Comparison of ENCODE assay signal across 30 cellular contexts in genomic region chr7:132708501-132708900, GRCh38.
"Had no signal": no experiment of that assay in that cellular context is flagged by ENCODE, and none has a peak within 500 bp of the region (broad histone marks: within the 10 kb centered on the region; RNA-seq: fewer than 3 reads in every experiment).

No MANE protein-coding gene starts in this region.

- H3K27ac Mint-ChIP-seq: activated B cell treated with CpG ODN at 0.5 μM for 24 hours; activated CD8-positive, alpha-beta T cell treated with anti-CD3 and anti-CD28 coated beads for 36 hours; activated naive CD8-positive, alpha-beta T cell; activated T-helper 17 cell treated with anti-CD3 and anti-CD28 coated beads, Interleukin-2, amount 50 U/mL, for 72 hours; effector memory CD8-positive, alpha-beta T cell; T-helper 1 cell treated with Interleukin-12 subunit alpha and Interleukin-12 subunit beta and Interleukin-4 antibody, amounts not matched to agents 30 μg/mL and 1 μg/mL, for 36 hours had no signal

- H3K27ac ChIP-seq: body of pancreas, esophagus muscularis mucosa, foreskin keratinocyte, gastrocnemius medialis, WERI-Rb-1 had no signal

- H3K4me1 Mint-ChIP-seq: activated B cell treated with CpG ODN at 0.5 μM for 24 hours; activated T-helper 17 cell treated with anti-CD3 and anti-CD28 coated beads, Interleukin-2, amount 50 U/mL, for 72 hours had no signal

- H3K27me3 ChIP-seq: body of pancreas, esophagus muscularis mucosa, foreskin keratinocyte, gastrocnemius medialis had no signal

- H3K36me3 ChIP-seq: esophagus muscularis mucosa, gastrocnemius medialis, WERI-Rb-1 had no signal

- ATAC-seq: activated CD4-positive, CD25-positive, alpha-beta regulatory T cell treated with anti-CD3 and anti-CD28 coated beads, Interleukin-2, amount 50 U/mL, for 24 hours; activated CD8-positive, alpha-beta T cell treated with anti-CD3 and anti-CD28 coated beads for 36 hours; activated T-cell treated with anti-CD3 and anti-CD28 coated beads, Interleukin-2, amount 50 U/mL, for 4 hours; activated T-helper 17 cell treated with anti-CD3 and anti-CD28 coated beads, Interleukin-2, amount 50 U/mL, for 72 hours; body of pancreas; effector memory CD8-positive, alpha-beta T cell; foreskin keratinocyte; gastrocnemius medialis had no signal

- H3K36me3 Mint-ChIP-seq: activated naive CD8-positive, alpha-beta T cell had no signal

- H3K9me3 ChIP-seq: body of pancreas, esophagus muscularis mucosa, gastrocnemius medialis had no signal

- DNase-seq: activated B cell treated with CpG ODN at 0.5 μM for 24 hours; activated CD4-positive, alpha-beta T cell treated with anti-CD3 and anti-CD28 coated beads for 48 hours; activated CD4-positive, alpha-beta T cell treated with anti-CD3 and anti-CD28 coated beads, Interleukin-2, amount 50 U/mL, for 1 hour; activated CD4-positive, alpha-beta T cell treated with anti-CD3 and anti-CD28 coated beads, Interleukin-2, amount 50 U/mL, for 48 hours; activated CD8-positive, alpha-beta memory T cell treated with anti-CD3 and anti-CD28 coated beads for 24 hours; activated CD8-positive, alpha-beta T cell treated with anti-CD3 and anti-CD28 coated beads for 36 hours; activated effector memory CD4-positive, alpha-beta T cell treated with Interleukin-2 at 50 U/mL for 16 hours; activated gamma-delta T cell treated with Interleukin-2 at 50 U/mL for 16 hours; activated naive CD4-positive, alpha-beta T cell treated with anti-CD3 and anti-CD28 coated beads, Interleukin-2, amount 50 U/mL, for 16 hours; activated naive CD4-positive, alpha-beta T cell treated with Interleukin-2 at 50 U/mL for 16 hours; activated T-cell treated with anti-CD3 and anti-CD28 coated beads, Interleukin-2, amount 50 U/mL, for 4 hours; amniotic stem cell; anterior cingulate cortex; body of pancreas; caudate nucleus; cortex of kidney; dermis blood vessel endothelial cell; effector CD4-positive, alpha-beta T cell; effector memory CD8-positive, alpha-beta T cell; erythroblast; foreskin keratinocyte; gastrocnemius medialis; glutamatergic neuron; T-helper 9 cell; WERI-Rb-1 had no signal

- H3K4me1 ChIP-seq: body of pancreas, esophagus muscularis mucosa, foreskin keratinocyte, gastrocnemius medialis had no signal

- H3K9me3 Mint-ChIP-seq: activated B cell treated with CpG ODN at 0.5 μM for 24 hours; activated CD8-positive, alpha-beta T cell treated with anti-CD3 and anti-CD28 coated beads for 36 hours; activated T-cell treated with anti-CD3 and anti-CD28 coated beads, Interleukin-2, amount 50 U/mL, for 4 hours; activated T-helper 17 cell treated with anti-CD3 and anti-CD28 coated beads, Interleukin-2, amount 50 U/mL, for 72 hours; effector memory CD8-positive, alpha-beta T cell; T-helper 1 cell treated with Interleukin-12 subunit alpha and Interleukin-12 subunit beta and Interleukin-4 antibody, amounts not matched to agents 30 μg/mL and 1 μg/mL, for 36 hours had no signal

- H3K4me3 Mint-ChIP-seq: activated B cell treated with CpG ODN at 0.5 μM for 24 hours; activated CD8-positive, alpha-beta T cell treated with anti-CD3 and anti-CD28 coated beads for 36 hours; activated naive CD8-positive, alpha-beta T cell; activated T-cell treated with anti-CD3 and anti-CD28 coated beads, Interleukin-2, amount 50 U/mL, for 4 hours; activated T-helper 17 cell treated with anti-CD3 and anti-CD28 coated beads, Interleukin-2, amount 50 U/mL, for 72 hours; effector memory CD8-positive, alpha-beta T cell; T-helper 1 cell treated with Interleukin-12 subunit alpha and Interleukin-12 subunit beta and Interleukin-4 antibody, amounts not matched to agents 30 μg/mL and 1 μg/mL, for 36 hours had no signal

- H3K4me3 ChIP-seq: body of pancreas, esophagus muscularis mucosa, gastrocnemius medialis had no signal
